Comparison of ENCODE assay signal across 8 cellular contexts in the genomic region with DNA sequence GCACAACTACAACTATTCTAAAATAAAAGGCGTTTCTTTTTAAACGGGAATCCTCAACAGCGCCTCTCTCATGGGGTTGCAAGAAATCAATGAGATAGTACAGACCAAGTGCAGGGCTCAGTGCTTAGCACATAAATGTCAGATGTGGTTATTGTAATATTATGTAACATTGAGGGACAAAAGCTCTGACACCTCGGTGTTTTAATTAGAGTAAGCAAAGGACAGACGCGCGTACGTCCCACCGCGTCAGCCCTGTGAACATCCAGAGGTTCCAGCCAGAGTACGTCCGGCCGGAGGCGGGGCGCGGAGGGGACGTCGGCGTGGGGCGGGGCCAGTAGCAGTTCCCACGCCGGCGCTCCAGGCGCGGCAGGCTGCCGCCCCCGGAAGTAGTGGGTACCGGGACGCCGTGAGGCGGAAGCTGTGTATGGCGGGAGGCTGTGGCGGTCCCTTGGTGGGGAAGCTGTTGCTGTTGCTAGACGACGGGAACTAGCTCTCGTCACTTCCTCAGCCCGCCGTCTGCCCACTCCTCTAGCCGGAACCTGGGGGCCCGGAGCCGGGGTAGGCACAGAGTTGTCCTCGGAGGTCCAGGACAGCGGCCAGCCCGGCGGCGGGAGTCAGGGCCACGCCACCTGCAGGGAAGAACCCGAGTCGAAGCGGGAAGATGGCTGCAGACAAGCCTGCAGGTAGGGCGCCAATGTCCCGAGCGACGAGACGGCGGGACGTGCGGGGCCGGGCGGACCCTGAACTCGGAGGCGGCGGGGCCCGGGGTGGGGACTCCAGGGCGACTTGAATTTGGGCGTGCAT. TPM values are rescaled to one million over a fixed set of nuclear protein-coding genes. Genes with fewer than 3 reads are reported as not detected.
DNase-seq lines count a peak whose midpoint lies in the region; ATAC-seq and TF ChIP-seq lines count a peak whose summit lies in the region.

Gene CNOT10 (plus strand): TSS at position 389 of the 804 bp plus-strand sequence. CDS start 273 bp downstream, at position 662.

- ATAC-seq in naive B cell (ENCODE audit: low read depth in 2 of 2) = peak; percentile 94
- peak; percentile 100 for ATAC-seq in stimulated activated memory B cell treated with anti-CD40 and anti-IgM and Interleukin-4, amounts not matched to agents 10 μg/mL and 1 μg/mL and 100 μg/mL, for 72 hours

- peak; percentile 94 for DNase-seq in EL
- DNase-seq in GOT3 (lab: John Stamatoyannopoulos, UW) = peak; percentile 77
- DNase-seq in RPMI8226 = peak; percentile 97
- peak; percentile 88 to 94 for DNase-seq in activated T-helper 1 cell treated with anti-CD3 and anti-CD28 coated beads, Interleukin-2, amount 50 U/mL, for 16 hours (ENCODE audit: low read depth in 1 of 2, low spot score in 1 of 2)
- peak; percentile 88 for DNase-seq in fibroblast of gingiva (ENCODE audit: low read depth)
- peak; percentile 97 for DNase-seq in naive B cell

- peaks cover 0 to 12% of the 10 kb centered on the region in 2 donors for H3K36me3 Mint-ChIP-seq in naive B cell
- H3K36me3 Mint-ChIP-seq in stimulated activated memory B cell treated with anti-CD40 and anti-IgM and Interleukin-4, amounts not matched to agents 10 μg/mL and 1 μg/mL and 100 μg/mL, for 72 hours = peaks cover 12% of the 10 kb centered on the region

- peak within 1 kb of the TSS; percentile 92 to 97 (median 94) for H3K4me3 Mint-ChIP-seq in naive B cell
- H3K4me3 Mint-ChIP-seq in stimulated activated memory B cell treated with anti-CD40 and anti-IgM and Interleukin-4, amounts not matched to agents 10 μg/mL and 1 μg/mL and 100 μg/mL, for 72 hours = peak within 1 kb of the TSS; percentile 93

- TF ChIP-seq CTCF in LNCAP (IDR thresholded peaks at IDR 0.05) = peak; percentile 25; the same call in 1 of the 2 replicates

- H3K4me1 Mint-ChIP-seq in naive B cell = peaks cover 28 to 43% (median 31%) of the 10 kb centered on the region in 3 donors
- H3K4me1 Mint-ChIP-seq in stimulated activated memory B cell treated with anti-CD40 and anti-IgM and Interleukin-4, amounts not matched to agents 10 μg/mL and 1 μg/mL and 100 μg/mL, for 72 hours = peaks cover 42% of the 10 kb centered on the region

- H3K27me3 Mint-ChIP-seq in naive B cell = no peaks in the 10 kb centered on the region
- no peaks in the 10 kb centered on the region for H3K27me3 Mint-ChIP-seq in stimulated activated memory B cell treated with anti-CD40 and anti-IgM and Interleukin-4, amounts not matched to agents 10 μg/mL and 1 μg/mL and 100 μg/mL, for 72 hours

- peak within 1 kb of the TSS; percentile 95 to 99 (median 98) for H3K27ac Mint-ChIP-seq in naive B cell
- peak within 1 kb of the TSS; percentile 90 for H3K27ac Mint-ChIP-seq in stimulated activated memory B cell treated with anti-CD40 and anti-IgM and Interleukin-4, amounts not matched to agents 10 μg/mL and 1 μg/mL and 100 μg/mL, for 72 hours

- no peaks in the 10 kb centered on the region for H3K9me3 Mint-ChIP-seq in naive B cell
- no peaks in the 10 kb centered on the region for H3K9me3 Mint-ChIP-seq in stimulated activated memory B cell treated with anti-CD40 and anti-IgM and Interleukin-4, amounts not matched to agents 10 μg/mL and 1 μg/mL and 100 μg/mL, for 72 hours

RNA-seq across cellular contexts. Expression of gene CNOT10, which starts in this region (rescaled TPM):
- polyA plus RNA-seq in naive B cell (ENCODE audit: low read depth in 6 of 6) = 10 to 100 TPM; 25.9 to 40.6 (median 31.9) TPM

Comparison
In these comparisons a context has a peak if more than half of its experiments do, and no peak if none do; other contexts are left out.
1. Peak in every context shown above with its lines: DNase-seq and ATAC-seq.